ENCODE assay signal across 29 cellular contexts in the genomic region with DNA sequence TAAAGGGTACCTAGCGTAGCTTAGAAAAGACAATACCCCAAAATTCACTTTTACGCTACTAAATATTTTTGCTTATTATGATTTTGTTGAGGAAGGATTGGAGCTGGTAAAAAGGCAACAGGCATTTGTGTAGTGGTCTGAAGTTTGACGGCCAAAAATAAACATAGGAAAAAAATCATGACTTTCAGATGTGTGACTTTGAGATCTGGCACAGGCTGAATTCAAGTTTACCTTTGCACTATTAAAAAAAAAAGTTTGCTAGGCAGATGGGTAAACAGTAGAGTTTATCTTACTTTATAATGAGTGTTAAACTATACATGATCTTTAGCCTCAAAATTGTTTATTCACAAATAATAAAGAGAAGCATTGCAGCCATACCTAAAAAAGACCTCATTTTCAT.
"Had no signal": no experiment of that assay in that cellular context is flagged by ENCODE, and none has a peak within 500 bp of the region (broad histone marks: within the 10 kb centered on the region; RNA-seq: fewer than 3 reads in every experiment).

No MANE protein-coding gene starts in this region.

- H3K36me3 Mint-ChIP-seq: memory B cell; natural killer cell treated with Interleukin-12 subunit alpha and Interleukin-12 subunit beta and Interleukin-15 and Interleukin-18, amount 100 ng/mL, for 72 hours; stimulated activated memory B cell treated with anti-CD40 and anti-IgM and Interleukin-4, amounts not matched to agents 10 μg/mL and 1 μg/mL and 100 μg/mL, for 72 hours had no signal

- H3K9me3 ChIP-seq: colonic mucosa, gastrocnemius medialis, neutrophil, prostate gland, right atrium auricular region, sigmoid colon, thoracic aorta, tibial nerve, upper lobe of left lung had no signal

- DNase-seq: colonic mucosa; effector CD8-positive, alpha-beta T cell; endodermal cell; foreskin fibroblast; gastrocnemius medialis; head of caudate nucleus; left ventricle myocardium superior; sigmoid colon; stimulated activated CD4-positive, alpha-beta T cell treated with anti-CD3 and anti-CD28 coated beads, Interleukin-2, amount 100 ng/mL, for 24 hours; stimulated activated CD4-positive, alpha-beta T cell treated with anti-CD3 and anti-CD28 coated beads, Interleukin-4, amount 100 ng/mL, for 4 hours; stimulated activated naive CD8-positive, alpha-beta T cell treated with anti-CD3 and anti-CD28 coated beads, Interleukin-15, Interleukin-2, amounts not matched to agents 100 U/mL and 50 U/mL, for 24 hours; substantia nigra; upper lobe of left lung had no signal

- H3K27ac Mint-ChIP-seq: dendritic cell treated with granulocyte-macrophage colony-stimulating factor and Interleukin-4, amounts not matched to agents 40 ng/mL and 50 ng/mL, for 4 days; endodermal cell; memory B cell; natural killer cell treated with Interleukin-12 subunit alpha and Interleukin-12 subunit beta and Interleukin-15 and Interleukin-18, amount 100 ng/mL, for 72 hours; stimulated activated memory B cell treated with anti-CD40 and anti-IgM and Interleukin-4, amounts not matched to agents 10 μg/mL and 1 μg/mL and 100 μg/mL, for 72 hours had no signal

- H3K4me1 Mint-ChIP-seq: central memory CD8-positive, alpha-beta T cell; endodermal cell; memory B cell; neural crest cell; stimulated activated memory B cell treated with anti-CD40 and anti-IgM and Interleukin-4, amounts not matched to agents 10 μg/mL and 1 μg/mL and 100 μg/mL, for 72 hours had no signal

- H3K36me3 ChIP-seq: colonic mucosa, gastrocnemius medialis, neutrophil, prostate gland, right atrium auricular region, sigmoid colon, thoracic aorta, tibial nerve, upper lobe of left lung had no signal

- H3K9me3 Mint-ChIP-seq: central memory CD8-positive, alpha-beta T cell; dendritic cell treated with granulocyte-macrophage colony-stimulating factor and Interleukin-4, amounts not matched to agents 40 ng/mL and 50 ng/mL, for 4 days; endodermal cell; memory B cell; natural killer cell treated with Interleukin-12 subunit alpha and Interleukin-12 subunit beta and Interleukin-15 and Interleukin-18, amount 100 ng/mL, for 72 hours; neural crest cell; stimulated activated memory B cell treated with anti-CD40 and anti-IgM and Interleukin-4, amounts not matched to agents 10 μg/mL and 1 μg/mL and 100 μg/mL, for 72 hours had no signal

- H3K4me3 Mint-ChIP-seq: central memory CD8-positive, alpha-beta T cell; dendritic cell treated with granulocyte-macrophage colony-stimulating factor and Interleukin-4, amounts not matched to agents 40 ng/mL and 50 ng/mL, for 4 days; endodermal cell; memory B cell; natural killer cell treated with Interleukin-12 subunit alpha and Interleukin-12 subunit beta and Interleukin-15 and Interleukin-18, amount 100 ng/mL, for 72 hours; neural crest cell; stimulated activated memory B cell treated with anti-CD40 and anti-IgM and Interleukin-4, amounts not matched to agents 10 μg/mL and 1 μg/mL and 100 μg/mL, for 72 hours had no signal

- H3K27me3 ChIP-seq: colonic mucosa, gastrocnemius medialis, neutrophil, right atrium auricular region, sigmoid colon, tibial nerve, upper lobe of left lung had no signal

- H3K4me1 ChIP-seq: colonic mucosa, gastrocnemius medialis, prostate gland, right atrium auricular region, sigmoid colon, tibial nerve, upper lobe of left lung had no signal

- FAIRE-seq: islet of Langerhans, urothelium cell line had no signal

- H3K4me3 ChIP-seq: colonic mucosa, gastrocnemius medialis, lung, prostate gland, right atrium auricular region, sigmoid colon, thoracic aorta, tibial nerve, upper lobe of left lung had no signal

- ATAC-seq: esophagus mucosa; gastrocnemius medialis; left ventricle myocardium superior; natural killer cell treated with Interleukin-12 subunit alpha and Interleukin-12 subunit beta and Interleukin-15 and Interleukin-18, amount 100 ng/mL, for 72 hours; stimulated activated memory B cell treated with anti-CD40 and anti-IgM and Interleukin-4, amounts not matched to agents 10 μg/mL and 1 μg/mL and 100 μg/mL, for 72 hours; stimulated activated naive CD8-positive, alpha-beta T cell treated with anti-CD3 and anti-CD28 coated beads, Interleukin-15, Interleukin-2, amounts not matched to agents 100 U/mL and 50 U/mL, for 24 hours had no signal

- H3K27me3 Mint-ChIP-seq: central memory CD8-positive, alpha-beta T cell; dendritic cell treated with granulocyte-macrophage colony-stimulating factor and Interleukin-4, amounts not matched to agents 40 ng/mL and 50 ng/mL, for 4 days; memory B cell; natural killer cell treated with Interleukin-12 subunit alpha and Interleukin-12 subunit beta and Interleukin-15 and Interleukin-18, amount 100 ng/mL, for 72 hours; stimulated activated memory B cell treated with anti-CD40 and anti-IgM and Interleukin-4, amounts not matched to agents 10 μg/mL and 1 μg/mL and 100 μg/mL, for 72 hours had no signal

- H3K27ac ChIP-seq: colonic mucosa, epithelial cell of prostate, gastrocnemius medialis, neutrophil, prostate gland, sigmoid colon, thoracic aorta, tibial nerve, upper lobe of left lung had no signal
